In genomic region chr12:39443704-39444234, GRCh38 we compare ENCODE assay signal across 8 cellular contexts. TPM values are rescaled to one million over a fixed set of nuclear protein-coding genes. Genes with fewer than 3 reads are reported as not detected.
DNase-seq lines count a peak whose midpoint lies in the region; ATAC-seq, FAIRE-seq and TF ChIP-seq lines count a peak whose summit lies in the region.

No MANE protein-coding gene starts in this region.

- H3K9me3 ChIP-seq in astrocyte (ENCODE audit: insufficient read depth, low read depth, low read length) (no peaks in the 10 kb centered on the region), subcutaneous abdominal adipose tissue (ENCODE audit: control insufficient read depth in 5 of 5, low read length in 5 of 5) (no peaks in the 10 kb centered on the region)

- no peak for TF ChIP-seq CTCF in astrocyte (IDR thresholded peaks at IDR 0.05; ENCODE audit: insufficient read depth, low read depth, low read length)

- peak overlapping the region; percentile 82 for H3K9ac ChIP-seq in astrocyte (ENCODE audit: low read length)
- peak overlapping the region in 4 of 5 donors; percentile 54 to 89 (median 63) for H3K9ac ChIP-seq in subcutaneous abdominal adipose tissue (ENCODE audit: low read length in 5 of 5)

- ATAC-seq in Right ventricle myocardium inferior (peak; percentile 3), GM21825 (IDR thresholded peaks at IDR 0.05; ENCODE audit: unreplicated experiment) (no peak)

- DNase-seq in Right ventricle myocardium inferior (ENCODE audit: missing footprints) = no peak
- DNase-seq in cardiac septum (ENCODE audit: low spot score) = no peak
- DNase-seq in astrocyte (ENCODE audit: low read depth) = no peak
- DNase-seq in kidney glomerular epithelial cell (lab: John Stamatoyannopoulos, UW) = peak; percentile 62
- DNase-seq in RPMI8226 = no peak
- DNase-seq in AG08395 (ENCODE audit: low spot score) = no peak

- no peaks in the 10 kb centered on the region for H3K27me3 Mint-ChIP-seq in astrocyte (ENCODE audit: low read depth, unreplicated experiment)

- H3K9me3 Mint-ChIP-seq in astrocyte (ENCODE audit: unreplicated experiment) = no peaks in the 10 kb centered on the region

- H3K27ac ChIP-seq in astrocyte (ENCODE audit: low read depth, low read length) (peak overlapping the region; percentile 52), subcutaneous abdominal adipose tissue (ENCODE audit: low read depth, low read length) (peak overlapping the region; percentile 86)

- H3K4me1 Mint-ChIP-seq in astrocyte (ENCODE audit: low read depth, unreplicated experiment) = peaks cover 11% of the 10 kb centered on the region

- H3K27me3 ChIP-seq in astrocyte (ENCODE audit: insufficient read depth, low read length) (no peaks in the 10 kb centered on the region), subcutaneous abdominal adipose tissue (ENCODE audit: control insufficient read depth in 5 of 5, insufficient read depth in 4 of 5, low read length in 5 of 5) (no peaks in the 10 kb centered on the region)

- peaks cover 14% of the 10 kb centered on the region for H3K79me2 ChIP-seq in astrocyte (ENCODE audit: insufficient read depth, low read length)

- FAIRE-seq in astrocyte (lab: Jason Lieb, UNC) = no peak

- H3K4me3 Mint-ChIP-seq in astrocyte (ENCODE audit: unreplicated experiment) = peak overlapping the region; percentile 78

- H3K36me3 ChIP-seq in astrocyte (ENCODE audit: insufficient read depth, low read length) (no peaks in the 10 kb centered on the region), subcutaneous abdominal adipose tissue (ENCODE audit: control insufficient read depth in 5 of 5, insufficient read depth in 5 of 5, low read length in 5 of 5) (no peaks in the 10 kb centered on the region)

- H3K4me3 ChIP-seq in astrocyte (ENCODE audit: insufficient read depth, low read depth, low read length) (peak overlapping the region; percentile 82), subcutaneous abdominal adipose tissue (ENCODE audit: low read depth in 1 of 5, low read length in 5 of 5) (peak overlapping the region; percentile 69 to 87 (median 80))

- H2AFZ ChIP-seq in astrocyte (ENCODE audit: low read depth, low read length) = peak overlapping the region; percentile 92

- peak overlapping the region; percentile 31 for H3K27ac Mint-ChIP-seq in astrocyte (ENCODE audit: unreplicated experiment)

- H3K36me3 Mint-ChIP-seq in astrocyte (ENCODE audit: low read depth, unreplicated experiment) = no peaks in the 10 kb centered on the region

- H3K4me1 ChIP-seq in astrocyte (ENCODE audit: insufficient read depth, low read length) (peaks cover 10% of the 10 kb centered on the region), subcutaneous abdominal adipose tissue (ENCODE audit: control insufficient read depth in 5 of 5, insufficient read depth in 5 of 5, low read length in 5 of 5) (peaks cover 0 to 30% (median 15%) of the 10 kb centered on the region in 5 donors)

- H4K20me1 ChIP-seq in astrocyte (ENCODE audit: insufficient read depth, low read length) = peaks cover 8% of the 10 kb centered on the region

- H3K4me2 ChIP-seq in astrocyte (ENCODE audit: low read length) = peak overlapping the region; percentile 99

- intact Hi-C loops in Right ventricle myocardium inferior (cut with DNase I) = loop anchor here (2.0 to 5.0 kb wide), 3 partner anchors 56 to 169 kb away; no protein-coding TSS in a partner anchor
- intact Hi-C loops in cardiac septum (cut with DNase I) = loop anchor here (2.0 to 5.0 kb wide), 3 partner anchors 46 to 175 kb away; partner anchors contain the start of gene ABCD2

RNA-seq across cellular contexts. Expression of gene KIF21A, which starts 0.8 kb away (rescaled TPM):
- 57.9 TPM for total RNA-seq in Right ventricle myocardium inferior
- total RNA-seq in cardiac septum = 52.7 TPM
- 26.3 and 26.4 TPM in 2 replicates for total RNA-seq in astrocyte
